ENCODE assay signal across 8 cellular contexts in the genomic region with DNA sequence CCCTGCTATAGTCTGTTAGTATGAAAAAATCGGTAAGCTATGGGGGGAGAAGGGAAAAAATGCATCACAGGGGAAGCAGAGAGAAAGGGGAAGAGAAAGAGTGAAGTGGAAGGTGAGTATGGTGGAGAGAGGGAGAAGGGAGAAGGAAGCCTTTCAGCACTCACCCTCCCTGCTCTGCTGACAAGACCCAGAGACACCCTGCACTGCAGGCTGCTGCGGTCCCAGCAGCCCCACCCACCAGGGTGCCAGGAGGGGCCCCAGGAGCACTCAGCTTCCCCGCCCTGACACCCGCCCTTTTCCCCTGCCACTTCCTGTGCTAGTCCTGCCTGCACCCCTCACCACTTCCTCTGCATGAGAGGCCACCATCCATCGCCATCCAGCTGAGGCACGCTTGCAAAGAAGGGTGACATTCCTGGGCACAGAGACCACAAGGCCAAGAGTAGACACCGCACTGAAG. TPM values are rescaled to one million over a fixed set of nuclear protein-coding genes. Genes with fewer than 3 reads are reported as not detected.
DNase-seq lines count a peak whose midpoint lies in the region; ATAC-seq lines count a peak whose summit lies in the region.

No MANE protein-coding gene starts in this region.

- ATAC-seq in GM19438 (IDR thresholded peaks at IDR 0.05; ENCODE audit: low read depth, unreplicated experiment) (peak; percentile 46), HG03469 (IDR thresholded peaks at IDR 0.05; ENCODE audit: unreplicated experiment) (peak; percentile 37)
- peak; percentile 82 to 84 for ATAC-seq in activated CD4-positive, CD25-positive, alpha-beta regulatory T cell treated with anti-CD3 and anti-CD28 coated beads, Interleukin-2, amount 50 U/mL, for 24 hours

- DNase-seq in A172 (ENCODE audit: low spot score) (peak; percentile 76), ecto neural progenitor cell (ENCODE audit: low spot score) (no peak), NCI-H2196 (lab: John Stamatoyannopoulos, UW; ENCODE audit: unreplicated experiment) (no peak)
- DNase-seq in effector CD8-positive, alpha-beta T cell (lab: John Stamatoyannopoulos, UW), result peak; percentile 72
- DNase-seq in stimulated activated CD4-positive, alpha-beta T cell treated with anti-CD3 and anti-CD28 coated beads, Interleukin-15, amount 100 ng/mL, for 48 hours (ENCODE audit: low read depth in 2 of 2), result peak; percentile 87 to 88

RNA-seq across cellular contexts. Expression of gene STK10, which starts 12.7 kb away (rescaled TPM):
- total RNA-seq in A172 (2014; rRNA removed; shearing (Covaris generic)), result 13.2 and 17.9 TPM in 2 replicates

RNA-seq across cellular contexts. Expression of gene EFCAB9, which starts 18.7 kb away (rescaled TPM):
- total RNA-seq in A172 (2014; rRNA removed; shearing (Covaris generic)), result not detected in 2 replicates

Comparison
In these comparisons a context has a peak if more than half of its experiments do, and no peak if none do; other contexts are left out.
1. DNase-seq: peak in A172 (single experiment), effector CD8-positive, alpha-beta T cell (single experiment) and stimulated activated CD4-positive, alpha-beta T cell treated with anti-CD3 and anti-CD28 coated beads, Interleukin-15, amount 100 ng/mL, for 48 hours (2 of 2); none in ecto neural progenitor cell (single experiment) and NCI-H2196 (single experiment).
2. Peak in every context shown above with its lines, with median percentiles within 50 percentile points of each other: ATAC-seq.